Comparison of ENCODE assay signal across 23 cellular contexts in genomic region chr13:32432856-32433255, GRCh38. TPM values are rescaled to one million over a fixed set of nuclear protein-coding genes. Genes with fewer than 3 reads are reported as not detected.
DNase-seq lines count a peak whose midpoint lies in the region; ATAC-seq and TF ChIP-seq lines count a peak whose summit lies in the region.
"Had no signal": no experiment of that assay in that cellular context is flagged by ENCODE, and none has a peak within 500 bp of the region (broad histone marks: within the 10 kb centered on the region; RNA-seq: fewer than 3 reads in every experiment).

No MANE protein-coding gene starts in this region.

- DNase-seq in DMS153 (lab: John Stamatoyannopoulos, UW): peak; percentile 33
- peak; percentile 7 for DNase-seq in HPDE6-E6E7 (ENCODE audit: extremely low spot score)
- peak; percentile 48 for DNase-seq in RWPE1 (ENCODE audit: low spot score)
- DNase-seq in lung microvascular endothelial cell (ENCODE audit: low read depth in 2 of 2): peak; percentile 11 to 14
- DNase-seq in uterus: no peak
- no peak for DNase-seq in G401 (ENCODE audit: low spot score)
- DNase-seq: activated CD4-positive, CD25-positive, alpha-beta regulatory T cell treated with anti-CD3 and anti-CD28 coated beads, Interleukin-2, amount 50 U/mL, for 72 hours; activated naive CD4-positive, alpha-beta T cell; activated T-cell treated with anti-CD3 and anti-CD28 coated beads, Interleukin-2, amount 50 U/mL, for 4 hours; Caco-2; foreskin melanocyte; Kasumi-1; naive thymus-derived CD8-positive, alpha-beta T cell; NCI-H2107; NCI-H524 treated with DMSO at 0.1 percent for 48 hours; Peyer's patch; stimulated activated CD4-positive, alpha-beta T cell treated with anti-CD3 and anti-CD28 coated beads, Interleukin-2, amount 100 ng/mL, for 48 hours; stimulated activated naive B cell treated with anti-CD40 and anti-IgM and Interleukin-4, amounts not matched to agents 10 μg/mL and 1 μg/mL and 100 μg/mL, for 72 hours; T-cell had no signal

- H3K36me3 ChIP-seq in uterus: no peaks in the 10 kb centered on the region
- H3K36me3 ChIP-seq: Peyer's patch, SJSA1 had no signal

- TF ChIP-seq POLR2A in uterus (IDR thresholded peaks at IDR 0.05): no peak

- in situ Hi-C loops in G401 (cut with HindIII; ENCODE audit: low sequenced_read_pairs): no loop called here

- no peak for TF ChIP-seq CTCF in RWPE1 (conservative IDR thresholded peaks at IDR 0.05; ENCODE audit: low read depth)
- no peak for TF ChIP-seq CTCF in uterus (IDR thresholded peaks at IDR 0.05)

- CTCF ChIA-PET in RWPE1 (lab: Yijun Ruan, JAX): no interaction called here

- no peaks in the 10 kb centered on the region for H3K9me3 ChIP-seq in uterus
- H3K9me3 ChIP-seq: BLaER1 treated with 17β-estradiol and CSF1 and Interleukin-3, amounts not matched to agents 10 nM and 100 nM; Caco-2; Peyer's patch; SJSA1 had no signal

- H3K27ac ChIP-seq in RWPE1 (peak overlapping the region; percentile 59), uterus (no peak overlapping the region)
- H3K27ac ChIP-seq: BLaER1 treated with 17β-estradiol and CSF1 and Interleukin-3, amounts not matched to agents 10 nM and 100 nM; Peyer's patch; SJSA1 had no signal

- H3K27me3 ChIP-seq in uterus: no peaks in the 10 kb centered on the region
- H3K27me3 ChIP-seq: BLaER1 treated with 17β-estradiol and CSF1 and Interleukin-3, amounts not matched to agents 10 nM and 100 nM; Peyer's patch; SJSA1 had no signal

- H3K4me1 ChIP-seq in uterus: no peaks in the 10 kb centered on the region
- H3K4me1 ChIP-seq: SJSA1 had no signal

- H3K4me3 ChIP-seq in uterus: no peak overlapping the region
- H3K4me3 ChIP-seq: BLaER1 treated with 17β-estradiol and CSF1 and Interleukin-3, amounts not matched to agents 10 nM and 100 nM; Peyer's patch; SJSA1 had no signal

- ATAC-seq in HG03108 (IDR thresholded peaks at IDR 0.05; ENCODE audit: unreplicated experiment): no peak
- ATAC-seq: activated T-cell treated with anti-CD3 and anti-CD28 coated beads, Interleukin-2, amount 50 U/mL, for 4 hours; left lobe of liver; naive thymus-derived CD8-positive, alpha-beta T cell; stimulated activated naive B cell treated with anti-CD40 and anti-IgM and Interleukin-4, amounts not matched to agents 10 μg/mL and 1 μg/mL and 100 μg/mL, for 72 hours; T-cell had no signal

- intact Hi-C loops in uterus (cut with DNase I; ENCODE audit: low total_unique reads): no loop called here

- POLR2A ChIA-PET in RWPE1 (lab: Yijun Ruan, JAX; ENCODE audit: low non-redundant PET): no interaction called here

RNA-seq across cellular contexts. Expression of gene N4BP2L1, which starts 4.9 kb away (rescaled TPM):
- 2.2 and 7.3 TPM in 2 replicates for total RNA-seq in lung microvascular endothelial cell
- 10 to 100 TPM in 3 of 4 donors, 1 to 10 TPM in 1; 7.4 to 44.1 (median 21.5) TPM for total RNA-seq in uterus
- total RNA-seq in G401 (2014; rRNA removed; shearing (Covaris generic)): 0.47 and 0.80 TPM in 2 replicates

Comparison
In these comparisons a context has a peak if more than half of its experiments do, and no peak if none do; other contexts are left out.
1. DNase-seq: peak in DMS153 (single experiment), HPDE6-E6E7 (single experiment), RWPE1 (single experiment) and lung microvascular endothelial cell (2 of 2); none in uterus (0 of 2) and G401 (single experiment).